Comparison of ENCODE assay signal across 8 cellular contexts in the genomic region with DNA sequence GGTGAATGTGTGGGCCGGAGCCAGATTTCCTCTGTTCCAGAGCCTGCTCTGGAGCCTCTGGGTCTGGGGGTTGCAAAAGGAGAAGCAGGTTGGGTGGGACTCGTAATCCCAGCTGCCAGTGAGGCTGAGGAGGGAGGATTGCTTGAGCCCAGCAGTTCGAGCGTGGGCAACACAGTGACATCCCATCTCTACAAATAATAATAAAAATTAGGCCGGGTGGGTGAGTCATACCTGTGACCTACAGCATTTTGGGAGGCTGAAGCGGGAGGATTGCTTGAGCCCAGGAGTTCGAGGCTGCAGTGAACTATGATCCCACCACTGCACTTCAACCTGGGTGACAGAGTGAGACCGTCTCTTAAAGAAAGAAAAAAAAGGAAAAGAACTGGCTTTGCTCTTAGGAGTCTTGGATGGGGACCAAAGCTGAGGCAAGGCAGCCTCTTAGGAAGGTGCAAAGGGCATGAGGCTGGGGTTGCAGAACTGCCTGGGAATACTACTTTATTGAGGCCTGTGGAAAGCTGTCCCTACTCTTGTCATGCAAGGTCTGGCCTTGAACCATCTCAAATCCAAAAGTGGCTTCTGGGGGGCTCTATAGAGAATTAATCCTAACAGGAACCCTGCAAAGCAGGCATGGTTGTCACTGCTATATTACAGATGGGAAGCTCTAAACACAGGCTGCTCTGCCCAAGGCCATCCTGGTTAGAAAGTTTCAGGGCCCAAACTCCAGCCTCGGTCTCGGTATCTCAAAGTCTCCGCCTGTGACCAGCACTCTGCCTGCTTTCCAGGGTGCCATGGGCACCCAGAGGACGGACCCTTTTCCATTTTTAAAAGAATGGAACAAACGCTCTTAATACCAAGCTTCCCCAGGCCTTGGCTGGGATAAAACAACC. TPM values are rescaled to one million over a fixed set of nuclear protein-coding genes. Genes with fewer than 3 reads are reported as not detected.
A peak's percentile ranks its signal among the peaks of the same experiment; 100 is the strongest.
DNase-seq lines count a peak whose midpoint lies in the region; ATAC-seq and TF ChIP-seq lines count a peak whose summit lies in the region.

No MANE protein-coding gene starts in this region.

- H3K4me3 ChIP-seq in AG10803 (ENCODE audit: low read length) (peak overlapping the region; percentile 87), mesodermal cell (ENCODE audit: extremely low read depth, insufficient read depth, low read length, poor library complexity, severe bottlenecking) (peak overlapping the region; percentile 63)

- peaks cover 14% of the 10 kb centered on the region for H3K4me1 ChIP-seq in mesodermal cell (ENCODE audit: control insufficient read depth, insufficient read depth, low read length, poor library complexity, severe bottlenecking)

- peak overlapping the region; percentile 76 for H3K27ac ChIP-seq in mesodermal cell (ENCODE audit: low read depth, low read length, severe bottlenecking)

- H3K9me3 ChIP-seq in mesodermal cell (ENCODE audit: control insufficient read depth, low read length), result no peaks in the 10 kb centered on the region

- peaks cover 52% of the 10 kb centered on the region for H3K4me1 Mint-ChIP-seq in central memory CD8-positive, alpha-beta T cell

- H3K27me3 Mint-ChIP-seq in central memory CD8-positive, alpha-beta T cell, result no peaks in the 10 kb centered on the region

- no peak for TF ChIP-seq CTCF in AG10803 (conservative IDR thresholded peaks at IDR 0.05; ENCODE audit: low read length)

- H3K27ac Mint-ChIP-seq in central memory CD8-positive, alpha-beta T cell (ENCODE audit: low read depth), result peak overlapping the region; percentile 92

- WGBS in mesodermal cell (ENCODE audit: insufficient coverage in 2 of 2), 2 experiments, result 77 to 89% methylated on average over 4 to 9 of the region's 13 CpGs

- H3K36me3 Mint-ChIP-seq in central memory CD8-positive, alpha-beta T cell (ENCODE audit: insufficient read depth), result peaks cover 23% of the 10 kb centered on the region

- no peaks in the 10 kb centered on the region for H3K9me3 Mint-ChIP-seq in central memory CD8-positive, alpha-beta T cell

- H3K36me3 ChIP-seq in mesodermal cell (ENCODE audit: control insufficient read depth, insufficient read depth, low read length), result peaks cover 4% of the 10 kb centered on the region

- DNase-seq in AG10803 (ENCODE audit: low read depth), result no peak
- DNase-seq in NCI-H226, result peak; percentile 13
- no peak for DNase-seq in central memory CD8-positive, alpha-beta T cell (ENCODE audit: low spot score in 2 of 2)
- DNase-seq in NCI-H446 (lab: John Stamatoyannopoulos, UW), result no peak
- DNase-seq in stimulated activated CD4-positive, alpha-beta T cell treated with anti-CD3 and anti-CD28 coated beads, Interleukin-4, amount 100 ng/mL, for 24 hours, result no peak
- DNase-seq in activated CD4-positive, alpha-beta T cell treated with anti-CD3 and anti-CD28 coated beads, Interleukin-2, amount 50 U/mL, for 48 hours, result no peak

- peak; percentile 21 for ATAC-seq in GM19351 (IDR thresholded peaks at IDR 0.05; ENCODE audit: unreplicated experiment)
- no peak for ATAC-seq in central memory CD8-positive, alpha-beta T cell (replicated peaks; ENCODE audit: extremely low read depth, poor library complexity, severe bottlenecking)

- H3K4me3 Mint-ChIP-seq in central memory CD8-positive, alpha-beta T cell, result peak overlapping the region; percentile 76

RNA-seq across cellular contexts. Expression of a gene that starts 0.9 kb away (rescaled TPM):
- 21.3 TPM for polyA plus RNA-seq in mesodermal cell (2013, experiment 1 of 2)
- 22.8 TPM for polyA plus RNA-seq in mesodermal cell (2013, experiment 2 of 2)

RNA-seq across cellular contexts. Expression of a gene that starts 50.7 kb away (rescaled TPM):
- 4.0 TPM for polyA plus RNA-seq in mesodermal cell (2013, experiment 1 of 2)
- polyA plus RNA-seq in mesodermal cell (2013, experiment 2 of 2), result 3.2 TPM
